In genomic region chr9:20428976-20429375, GRCh38 we compare ENCODE assay signal across 28 cellular contexts.
"Had no signal": no experiment of that assay in that cellular context is flagged by ENCODE, and none has a peak within 500 bp of the region (broad histone marks: within the 10 kb centered on the region; RNA-seq: fewer than 3 reads in every experiment).

No MANE protein-coding gene starts in this region.

- H3K4me2 ChIP-seq: neural progenitor cell, smooth muscle cell had no signal

- H3K4me1 ChIP-seq: neural progenitor cell, parathyroid adenoma, psoas muscle, suprapubic skin, testis, tibial artery, upper lobe of right lung had no signal

- H3K9ac ChIP-seq: neural progenitor cell, parathyroid adenoma had no signal

- H3K79me2 ChIP-seq: parathyroid adenoma had no signal

- H2AFZ ChIP-seq: neural progenitor cell, parathyroid adenoma had no signal

- DNase-seq: natural killer cell; occipital lobe; ovary; posterior cingulate gyrus; psoas muscle; right cardiac atrium; spleen; stimulated activated CD4-positive, alpha-beta T cell treated with anti-CD3 and anti-CD28 coated beads, Interleukin-12 subunit alpha, Interleukin-12 subunit beta, amount 100 ng/mL, for 4 hours; stimulated activated CD4-positive, alpha-beta T cell treated with anti-CD3 and anti-CD28 coated beads, Interleukin-1b, Interleukin-23, amount 100 ng/mL, for 48 hours; stimulated activated CD4-positive, alpha-beta T cell treated with anti-CD3 and anti-CD28 coated beads, Interleukin-4, amount 100 ng/mL, for 1 hour; stimulated activated CD4-positive, alpha-beta T cell treated with anti-CD3 and anti-CD28 coated beads, Interleukin-4, amount 100 ng/mL, for 4 hours; stimulated activated CD8-positive, alpha-beta memory T cell treated with anti-CD3 and anti-CD28 coated beads, Interleukin-4, amount 100 ng/mL, for 48 hours; stimulated activated naive CD4-positive, alpha-beta T cell; stimulated activated naive CD8-positive, alpha-beta T cell treated with anti-CD3 and anti-CD28 coated beads, Interleukin-15, amount 100 ng/mL, for 72 hours; stimulated activated naive CD8-positive, alpha-beta T cell treated with anti-CD3 and anti-CD28 coated beads, Interleukin-15, Interleukin-2, amounts not matched to agents 100 U/mL and 50 U/mL, for 24 hours; substantia nigra; testis; tibial artery; transverse colon; upper lobe of right lung; uterus had no signal

- H3K27me3 ChIP-seq: neural progenitor cell, spleen, suprapubic skin, testis, tibial artery, transverse colon, upper lobe of right lung, uterus had no signal

- H3K4me3 ChIP-seq: neural progenitor cell, ovary, psoas muscle, skin epidermis, smooth muscle cell, spleen, suprapubic skin, testis, tibial artery, transverse colon, upper lobe of right lung, uterus had no signal

- H3K9me3 ChIP-seq: ovary, psoas muscle, spleen, suprapubic skin, testis, tibial artery, transverse colon, upper lobe of right lung, uterus had no signal

- H3K36me3 ChIP-seq: neural progenitor cell, ovary, spleen, suprapubic skin, tibial artery, transverse colon, upper lobe of right lung, uterus had no signal

- H3K27ac ChIP-seq: neural progenitor cell, ovary, parathyroid adenoma, psoas muscle, skin epidermis, spleen, suprapubic skin, testis, tibial artery, transverse colon, upper lobe of right lung, uterus had no signal

- ATAC-seq: natural killer cell; psoas muscle; right cardiac atrium; sciatic nerve; stimulated activated memory B cell treated with anti-CD40 and anti-IgM and Interleukin-4, amounts not matched to agents 10 μg/mL and 1 μg/mL and 100 μg/mL, for 72 hours; stimulated activated naive CD8-positive, alpha-beta T cell treated with anti-CD3 and anti-CD28 coated beads, Interleukin-15, amount 100 ng/mL, for 72 hours; stimulated activated naive CD8-positive, alpha-beta T cell treated with anti-CD3 and anti-CD28 coated beads, Interleukin-15, Interleukin-2, amounts not matched to agents 100 U/mL and 50 U/mL, for 24 hours; upper lobe of right lung had no signal
